9 cellular contexts compared by ENCODE assay signal in genomic region chr4:4866124-4866832, GRCh38. TPM values are rescaled to one million over a fixed set of nuclear protein-coding genes. Genes with fewer than 3 reads are reported as not detected.
DNase-seq lines count a peak whose midpoint lies in the region; ATAC-seq and TF ChIP-seq lines count a peak whose summit lies in the region.
"Had no signal": no experiment of that assay in that cellular context is flagged by ENCODE, and none has a peak within 500 bp of the region (broad histone marks: within the 10 kb centered on the region; RNA-seq: fewer than 3 reads in every experiment).

No MANE protein-coding gene starts in this region.

- H3K36me3 Mint-ChIP-seq in GM23338 (ENCODE audit: low read depth) (no peaks in the 10 kb centered on the region; the same call in 2 of the 3 replicates), nephron (ENCODE audit: low read depth) (no peaks in the 10 kb centered on the region)
- H3K36me3 Mint-ChIP-seq in central memory CD8-positive, alpha-beta T cell (ENCODE audit: insufficient read depth) = peaks cover 7% of the 10 kb centered on the region

- peak overlapping the region; percentile 71 for H3K4me2 ChIP-seq in BLaER1
- H3K4me2 ChIP-seq in GM23338 = peak overlapping the region; percentile 79

- peak overlapping the region; percentile 66; the same call in 1 of the 2 replicates for H2AFZ ChIP-seq in GM23338

- H3K4me1 ChIP-seq in BLaER1 (peaks cover 21% of the 10 kb centered on the region), GM23338 (ENCODE audit: insufficient read depth) (peaks cover 46% of the 10 kb centered on the region)

- H3K9me3 Mint-ChIP-seq in GM23338 (peaks cover 5% of the 10 kb centered on the region; the same call in 1 of the 3 replicates), nephron (no peaks in the 10 kb centered on the region)
- H3K9me3 Mint-ChIP-seq in central memory CD8-positive, alpha-beta T cell = no peaks in the 10 kb centered on the region

- H3K27me3 Mint-ChIP-seq in GM23338 (ENCODE audit: insufficient read depth, low read depth, poor library complexity) (peaks cover 44% of the 10 kb centered on the region), nephron (ENCODE audit: low read depth) (peaks cover 59% of the 10 kb centered on the region)
- peaks cover 73% of the 10 kb centered on the region for H3K27me3 Mint-ChIP-seq in central memory CD8-positive, alpha-beta T cell

- H3K27me3 ChIP-seq in BLaER1 (peaks cover 100% of the 10 kb centered on the region), GM23338 (ENCODE audit: insufficient read depth) (peaks cover 100% of the 10 kb centered on the region)

- ATAC-seq in GM23338 (peak; percentile 1; the same call in 2 of the 3 replicates), HG03354 (IDR thresholded peaks at IDR 0.05; ENCODE audit: poor library complexity, severe bottlenecking, unreplicated experiment) (no peak)
- ATAC-seq in central memory CD8-positive, alpha-beta T cell (replicated peaks; ENCODE audit: extremely low read depth, poor library complexity, severe bottlenecking) = no peak

- peak; percentile 57 for DNase-seq in GM23338 (ENCODE audit: low spot score)
- DNase-seq in central memory CD8-positive, alpha-beta T cell (ENCODE audit: low spot score in 2 of 2) = no peak
- DNase-seq in NCI-H226 = no peak
- DNase-seq in OCI-M1 (lab: John Stamatoyannopoulos, UW) = no peak
- no peak for DNase-seq in NCI-H345 (lab: John Stamatoyannopoulos, UW)

- TF ChIP-seq CTCF in GM23338 (conservative IDR thresholded peaks at IDR 0.05; ENCODE audit: low read depth in 2 of 2) (no peak), nephron (IDR thresholded peaks at IDR 0.05; ENCODE audit: unreplicated experiment in 3 of 3) (no peak)

- peaks cover 13% of the 10 kb centered on the region for H3F3A ChIP-seq in GM23338 (replicated peaks; ENCODE audit: low read depth)

- no peaks in the 10 kb centered on the region for H3K9me2 ChIP-seq in GM23338 (ENCODE audit: insufficient read depth)

- peaks cover 98% of the 10 kb centered on the region for H4K20me1 ChIP-seq in BLaER1
- peaks cover 69% of the 10 kb centered on the region for H4K20me1 ChIP-seq in GM23338 (replicated peaks; ENCODE audit: insufficient read depth)

- H3K36me3 ChIP-seq in BLaER1 (no peaks in the 10 kb centered on the region), GM23338 (ENCODE audit: insufficient read depth) (no peaks in the 10 kb centered on the region; the same call in 1 of the 2 replicates)

- H3K4me1 Mint-ChIP-seq in GM23338 (peaks cover 47% of the 10 kb centered on the region), nephron (peaks cover 40% of the 10 kb centered on the region)
- H3K4me1 Mint-ChIP-seq in central memory CD8-positive, alpha-beta T cell = peaks cover 20% of the 10 kb centered on the region

- H3K9ac ChIP-seq in BLaER1 = no peak overlapping the region

- H3K4me3 Mint-ChIP-seq in GM23338 = peak overlapping the region; percentile 74
- peak overlapping the region; percentile 38 for H3K4me3 Mint-ChIP-seq in central memory CD8-positive, alpha-beta T cell
- peak overlapping the region; percentile 76 to 86 (median 84) for H3K4me3 Mint-ChIP-seq in nephron

- H3K79me2 ChIP-seq in GM23338 (replicated peaks; ENCODE audit: insufficient read depth) = no peaks in the 10 kb centered on the region

- H3K27ac ChIP-seq in BLaER1 = no peak overlapping the region
- no peak overlapping the region for H3K27ac ChIP-seq in GM23338 (ENCODE audit: low read depth)
- H3K27ac ChIP-seq: epithelial cell of prostate had no signal

- H3K4me3 ChIP-seq in BLaER1 = peak overlapping the region; percentile 48
- H3K4me3 ChIP-seq in GM23338 = peak overlapping the region; percentile 50

- H3K27ac Mint-ChIP-seq in GM23338 (no peak overlapping the region), nephron (no peak overlapping the region)
- no peak overlapping the region for H3K27ac Mint-ChIP-seq in central memory CD8-positive, alpha-beta T cell (ENCODE audit: low read depth)

- H3K9me3 ChIP-seq in BLaER1 = no peaks in the 10 kb centered on the region

TF ChIP-seq in GM23338, 12 proteins besides CTCF, POLR2A, EP300 and RAD21:
- TF ChIP-seq EZH2 (IDR thresholded peaks at IDR 0.05; ENCODE audit: low read depth, unreplicated experiment) = peak; percentile 100
- peak; percentile 67 for TF ChIP-seq EZH2phosphoT487 (IDR thresholded peaks at IDR 0.05; ENCODE audit: unreplicated experiment)
- TF ChIP-seq, protein P1, sequence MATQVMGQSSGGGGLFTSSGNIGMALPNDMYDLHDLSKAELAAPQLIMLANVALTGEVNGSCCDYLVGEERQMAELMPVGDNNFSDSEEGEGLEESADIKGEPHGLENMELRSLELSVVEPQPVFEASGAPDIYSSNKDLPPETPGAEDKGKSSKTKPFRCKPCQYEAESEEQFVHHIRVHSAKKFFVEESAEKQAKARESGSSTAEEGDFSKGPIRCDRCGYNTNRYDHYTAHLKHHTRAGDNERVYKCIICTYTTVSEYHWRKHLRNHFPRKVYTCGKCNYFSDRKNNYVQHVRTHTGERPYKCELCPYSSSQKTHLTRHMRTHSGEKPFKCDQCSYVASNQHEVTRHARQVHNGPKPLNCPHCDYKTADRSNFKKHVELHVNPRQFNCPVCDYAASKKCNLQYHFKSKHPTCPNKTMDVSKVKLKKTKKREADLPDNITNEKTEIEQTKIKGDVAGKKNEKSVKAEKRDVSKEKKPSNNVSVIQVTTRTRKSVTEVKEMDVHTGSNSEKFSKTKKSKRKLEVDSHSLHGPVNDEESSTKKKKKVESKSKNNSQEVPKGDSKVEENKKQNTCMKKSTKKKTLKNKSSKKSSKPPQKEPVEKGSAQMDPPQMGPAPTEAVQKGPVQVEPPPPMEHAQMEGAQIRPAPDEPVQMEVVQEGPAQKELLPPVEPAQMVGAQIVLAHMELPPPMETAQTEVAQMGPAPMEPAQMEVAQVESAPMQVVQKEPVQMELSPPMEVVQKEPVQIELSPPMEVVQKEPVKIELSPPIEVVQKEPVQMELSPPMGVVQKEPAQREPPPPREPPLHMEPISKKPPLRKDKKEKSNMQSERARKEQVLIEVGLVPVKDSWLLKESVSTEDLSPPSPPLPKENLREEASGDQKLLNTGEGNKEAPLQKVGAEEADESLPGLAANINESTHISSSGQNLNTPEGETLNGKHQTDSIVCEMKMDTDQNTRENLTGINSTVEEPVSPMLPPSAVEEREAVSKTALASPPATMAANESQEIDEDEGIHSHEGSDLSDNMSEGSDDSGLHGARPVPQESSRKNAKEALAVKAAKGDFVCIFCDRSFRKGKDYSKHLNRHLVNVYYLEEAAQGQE (IDR thresholded peaks at IDR 0.05; ENCODE audit: unreplicated experiment) = no peak
TF ChIP-seq in GM23338: peak in this region for 2.

RNA-seq across cellular contexts. Expression of gene MSX1, which starts 6.8 kb away (rescaled TPM):
- total RNA-seq in GM23338 (2014; rRNA removed; shearing (Covaris generic)) = not detected in 2 replicates
- 0.40 and 0.61 TPM in 2 replicates for polyA plus RNA-seq in GM23338 (2016; fragmentation: Nextera tagmentation; extraction: Ambion mirVana)
